In genomic region chr15:75734861-75735760, GRCh38 we compare ENCODE assay signal across 4 cellular contexts. TPM values are rescaled to one million over a fixed set of nuclear protein-coding genes. Genes with fewer than 3 reads are reported as not detected.
"Had no signal": no experiment of that assay in that cellular context is flagged by ENCODE, and none has a peak within 500 bp of the region (broad histone marks: within the 10 kb centered on the region; RNA-seq: fewer than 3 reads in every experiment).

No MANE protein-coding gene starts in this region.

RNA-seq across cellular contexts. Expression of gene CSPG4, which starts 22.5 kb away (rescaled TPM):
- total RNA-seq: activated CD4-positive, alpha-beta T cell treated with anti-CD3 and anti-CD28 coated beads, Interleukin-2, amount 10 ng/mL, durations not matched to agents 24 days and 14 days; activated CD8-positive, alpha-beta T cell treated with anti-CD3 and anti-CD28 coated beads, Interleukin-2, amount 10 ng/mL, durations not matched to agents 7 days and 5 days; activated naive CD4-positive, alpha-beta T cell treated with anti-CD3 and anti-CD28 coated beads, Interleukin-2, amount 50 U/mL, for 72 hours; T-helper 2 cell treated with Interferon-gamma antibody and Interleukin-4, amounts not matched to agents 100 ng/mL and 5 ng/mL, for 36 hours had no signal
